In genomic region chr2:176813526-176814179, GRCh38 we compare ENCODE assay signal across 17 cellular contexts.
"Had no signal": no experiment of that assay in that cellular context is flagged by ENCODE, and none has a peak within 500 bp of the region (broad histone marks: within the 10 kb centered on the region; RNA-seq: fewer than 3 reads in every experiment).

No MANE protein-coding gene starts in this region.

- H3K27ac Mint-ChIP-seq: activated naive CD4-positive, alpha-beta T cell treated with anti-CD3 and anti-CD28 coated beads, Interleukin-2, amount 50 U/mL, for 72 hours; activated T-cell treated with anti-CD3 and anti-CD28 coated beads, Interleukin-2, amount 50 U/mL, for 24 hours; natural killer cell had no signal

- H3K4me3 Mint-ChIP-seq: activated T-cell treated with anti-CD3 and anti-CD28 coated beads, Interleukin-2, amount 50 U/mL, for 24 hours; natural killer cell had no signal

- H3K9me3 Mint-ChIP-seq: activated naive CD4-positive, alpha-beta T cell treated with anti-CD3 and anti-CD28 coated beads, Interleukin-2, amount 50 U/mL, for 72 hours; activated T-cell treated with anti-CD3 and anti-CD28 coated beads, Interleukin-2, amount 50 U/mL, for 24 hours; natural killer cell had no signal

- H3K9me3 ChIP-seq: gastroesophageal sphincter, mucosa of descending colon had no signal

- ATAC-seq: activated naive CD4-positive, alpha-beta T cell treated with anti-CD3 and anti-CD28 coated beads, Interleukin-2, amount 50 U/mL, for 72 hours; gastroesophageal sphincter; left colon; mucosa of descending colon; natural killer cell had no signal

- H3K36me3 ChIP-seq: brain microvascular endothelial cell, gastroesophageal sphincter had no signal

- H3K27me3 ChIP-seq: brain microvascular endothelial cell, gastroesophageal sphincter had no signal

- H3K36me3 Mint-ChIP-seq: activated naive CD4-positive, alpha-beta T cell treated with anti-CD3 and anti-CD28 coated beads, Interleukin-2, amount 50 U/mL, for 72 hours; natural killer cell had no signal

- H3K27ac ChIP-seq: brain microvascular endothelial cell, gastroesophageal sphincter had no signal

- H3K4me3 ChIP-seq: gastroesophageal sphincter, mucosa of descending colon had no signal

- DNase-seq: activated CD4-positive, alpha-beta T cell treated with anti-CD3 and anti-CD28 coated beads, Interleukin-2, amount 50 U/mL, for 4 hours; activated CD4-positive, CD25-positive, alpha-beta regulatory T cell treated with anti-CD3 and anti-CD28 coated beads, Interleukin-2, amount 50 U/mL, for 72 hours; activated effector memory CD4-positive, alpha-beta T cell treated with Interleukin-2 at 50 U/mL for 16 hours; activated T-cell treated with anti-CD3 and anti-CD28 coated beads, Interleukin-2, amount 50 U/mL, for 24 hours; amygdala; brain microvascular endothelial cell; hypothalamus; left colon; mucosa of descending colon; natural killer cell; occipital lobe; stimulated activated CD4-positive, alpha-beta T cell treated with anti-CD3 and anti-CD28 coated beads, Interleukin-12 subunit alpha, Interleukin-12 subunit beta, amount 100 ng/mL, for 4 hours; stimulated activated naive CD4-positive, alpha-beta T cell; substantia nigra; trophoblast cell had no signal

- H3K27me3 Mint-ChIP-seq: activated T-cell treated with anti-CD3 and anti-CD28 coated beads, Interleukin-2, amount 50 U/mL, for 24 hours had no signal
